ENCODE assay signal across 20 cellular contexts in genomic region chr1:3537359-3537758, GRCh38.
DNase-seq lines count a peak whose midpoint lies in the region; ATAC-seq, FAIRE-seq and TF ChIP-seq lines count a peak whose summit lies in the region.
"Had no signal": no experiment of that assay in that cellular context is flagged by ENCODE, and none has a peak within 500 bp of the region (broad histone marks: within the 10 kb centered on the region; RNA-seq: fewer than 3 reads in every experiment).

No MANE protein-coding gene starts in this region.

- H3K14ac ChIP-seq in IMR-90 (replicated peaks; ENCODE audit: low read depth, low read length) (no peak overlapping the region), H1 (ENCODE audit: insufficient read length) (no peak overlapping the region)

- H2BK20ac ChIP-seq in IMR-90 (ENCODE audit: low read depth, low read length) (no peak overlapping the region), H1 (ENCODE audit: low read length) (no peak overlapping the region)

- no peak overlapping the region for H2BK12ac ChIP-seq in H1 (ENCODE audit: low read depth, low read length)

- in situ Hi-C loops in mammary epithelial cell (cut with MboI; ENCODE audit: low sequenced_read_pairs in 2 of 2) (no loop called here), IMR-90 (cut with MboI; ENCODE audit: low sequenced_read_pairs) (no loop called here)

- H3K4me1 ChIP-seq in breast epithelium (peaks cover 5 to 12% of the 10 kb centered on the region in 2 donors), mammary epithelial cell (ENCODE audit: insufficient read depth, low read length) (peaks cover 26% of the 10 kb centered on the region), IMR-90 (ENCODE audit: control insufficient read depth, insufficient read depth, low read length) (peaks cover 3% of the 10 kb centered on the region), H1 (replicated peaks in 1 of 4; ENCODE audit: control insufficient read depth in 3 of 4, insufficient read depth in 4 of 4, low read length in 3 of 4) (peaks cover 0 to under 1% (median 0%) of the 10 kb centered on the region in 4 experiments; a peak in 2 of 7 replicates)
- H3K4me1 ChIP-seq in CD4-positive, alpha-beta memory T cell (ENCODE audit: insufficient read depth, low read length), result no peaks in the 10 kb centered on the region
- H3K4me1 ChIP-seq: Caco-2 had no signal

- H2BK120ac ChIP-seq in IMR-90 (ENCODE audit: low read depth, low read length) (no peak overlapping the region), H1 (replicated peaks; ENCODE audit: low read depth, low read length) (no peak overlapping the region)

- H3K23ac ChIP-seq in IMR-90 (ENCODE audit: low read depth, low read length) (no peak overlapping the region), H1 (ENCODE audit: insufficient read length) (no peak overlapping the region)

- H3K4ac ChIP-seq in IMR-90 (ENCODE audit: low read depth, low read length) (no peak overlapping the region), H1 (replicated peaks; ENCODE audit: insufficient read length, low read depth, low read length) (no peak overlapping the region)

- H4K5ac ChIP-seq in IMR-90 (ENCODE audit: low read depth, low read length), result no peak overlapping the region
- no peak overlapping the region for H4K5ac ChIP-seq in H1 (ENCODE audit: insufficient read length, low read depth, low read length)

- no peak for FAIRE-seq in H1 (lab: Jason Lieb, UNC)
- FAIRE-seq: A204.1, GM12891 had no signal

- no peak for DNase-seq in breast epithelium (ENCODE audit: low spot score in 2 of 2)
- no peak for DNase-seq in mammary epithelial cell
- DNase-seq in IMR-90, result no peak
- DNase-seq in H1 (ENCODE audit: low read depth in 1 of 2, low spot score in 2 of 2), result no peak
- no peak for DNase-seq in CD4-positive, alpha-beta memory T cell
- DNase-seq in NCI-H1417 treated with DMSO at 0.1 percent for 48 hours (lab: John Stamatoyannopoulos, UW), result no peak
- DNase-seq: C1 segment of cervical spinal cord; Caco-2; CD8-positive, alpha-beta T cell; DMS153; EL; GF-D8; GOT3; H7; HCEC 1CT had no signal

- H3K4me2 ChIP-seq in mammary epithelial cell (ENCODE audit: insufficient read depth, low read depth, low read length) (no peak overlapping the region), IMR-90 (ENCODE audit: low read depth, low read length) (no peak overlapping the region), H1 (ENCODE audit: insufficient read depth in 1 of 2, low read depth in 2 of 2, low read length in 2 of 2) (no peak overlapping the region)

- H4K20me1 ChIP-seq in mammary epithelial cell (ENCODE audit: insufficient read depth, low read length), result no peaks in the 10 kb centered on the region
- no peaks in the 10 kb centered on the region for H4K20me1 ChIP-seq in IMR-90 (ENCODE audit: insufficient read depth, low read length)
- H4K20me1 ChIP-seq in H1 (replicated peaks in 1 of 2; ENCODE audit: control insufficient read depth in 1 of 2, insufficient read depth in 2 of 2, low read length in 2 of 2), result peaks cover 6 to 22% of the 10 kb centered on the region in 2 experiments

- no peak overlapping the region for H3K4me3 Mint-ChIP-seq in CD4-positive, alpha-beta memory T cell
- H3K4me3 Mint-ChIP-seq: B cell; CD8-positive, alpha-beta T cell had no signal

- TF ChIP-seq RAD21 in IMR-90 (IDR thresholded peaks at IDR 0.05; ENCODE audit: low read length), result no peak
- no peak for TF ChIP-seq RAD21 in H1 (IDR thresholded peaks at IDR 0.05 in 1 of 2, conservative IDR thresholded peaks at IDR 0.05 in 1 of 2; ENCODE audit: low read depth in 2 of 2, low read length in 2 of 2)

- ATAC-seq in IMR-90 (ENCODE audit: low read depth) (no peak), HG03159 (IDR thresholded peaks at IDR 0.05; ENCODE audit: unreplicated experiment) (no peak)
- ATAC-seq: CD8-positive, alpha-beta T cell had no signal

- no peaks in the 10 kb centered on the region for H3K27me3 ChIP-seq in breast epithelium
- H3K27me3 ChIP-seq in mammary epithelial cell (ENCODE audit: insufficient read depth, low read length), result no peaks in the 10 kb centered on the region
- no peaks in the 10 kb centered on the region for H3K27me3 ChIP-seq in IMR-90 (ENCODE audit: control insufficient read depth, insufficient read depth, low read length)
- peaks cover 0 to 19% (median 6%) of the 10 kb centered on the region in 4 experiments; a peak in 4 of 7 replicates for H3K27me3 ChIP-seq in H1 (replicated peaks in 1 of 4; ENCODE audit: control insufficient read depth in 3 of 4, extremely low read depth in 1 of 4, insufficient read depth in 3 of 4, low read length in 3 of 4)
- H3K27me3 ChIP-seq in CD4-positive, alpha-beta memory T cell (ENCODE audit: insufficient read depth, low read length), result no peaks in the 10 kb centered on the region

- TF ChIP-seq POLR2A in breast epithelium (IDR thresholded peaks at IDR 0.05) (no peak), IMR-90 (IDR thresholded peaks at IDR 0.05; ENCODE audit: low read depth, low read length) (no peak), H1 (IDR thresholded peaks at IDR 0.05; ENCODE audit: control extremely low read depth in 1 of 2, low read depth in 2 of 2, low read length in 2 of 2) (no peak)

- H2AK5ac ChIP-seq in IMR-90 (ENCODE audit: low read depth, low read length) (no peak overlapping the region), H1 (ENCODE audit: low read depth, low read length) (no peak overlapping the region)

- H3K36me3 Mint-ChIP-seq in CD4-positive, alpha-beta memory T cell, result no peaks in the 10 kb centered on the region
- H3K36me3 Mint-ChIP-seq: CD8-positive, alpha-beta T cell had no signal

- H3K9ac ChIP-seq in mammary epithelial cell (ENCODE audit: insufficient read depth, low read length) (no peak overlapping the region), IMR-90 (ENCODE audit: low read depth, low read length) (no peak overlapping the region), H1 (replicated peaks in 1 of 4; ENCODE audit: extremely low read depth in 1 of 4, low read depth in 3 of 4, low read length in 3 of 4) (no peak overlapping the region)

- H3K9me3 Mint-ChIP-seq in CD4-positive, alpha-beta memory T cell, result no peaks in the 10 kb centered on the region
- H3K9me3 Mint-ChIP-seq: CD8-positive, alpha-beta T cell had no signal

- BruUV-seq in mammary epithelial cell (replicated peaks; lab: Mats Ljungman, UMichigan) (no TSS peak), IMR-90 (replicated peaks; lab: Mats Ljungman, UMichigan) (no TSS peak)

- TF ChIP-seq EP300 in H1 (IDR thresholded peaks at IDR 0.05; ENCODE audit: borderline replicate concordance in 1 of 2, low read depth in 2 of 2, low read length in 2 of 2), result no peak

- H3K9me1 ChIP-seq in IMR-90 (ENCODE audit: insufficient read depth, low read length), result 0 out of 2 replicates have a peak, but pooled peaks cover 2% of the 10 kb centered on the region

- TF ChIP-seq CTCF in breast epithelium (IDR thresholded peaks at IDR 0.05) (no peak), mammary epithelial cell (conservative IDR thresholded peaks at IDR 0.05 in 1 of 2, IDR thresholded peaks at IDR 0.05 in 1 of 2; ENCODE audit: extremely low read depth in 1 of 2, insufficient read depth in 1 of 2, low read depth in 1 of 2, low read length in 2 of 2) (no peak), IMR-90 (conservative IDR thresholded peaks at IDR 0.05; ENCODE audit: low read depth, low read length) (no peak), H1 (IDR thresholded peaks at IDR 0.05; ENCODE audit: control extremely low read depth in 1 of 3, insufficient read depth in 1 of 3, low read depth in 1 of 3, low read length in 3 of 3) (no peak)

- dilution Hi-C loops in mammary epithelial cell (cut with HindIII; ENCODE audit: low sequenced_read_pairs) (loop anchor here (5.0 kb wide), 1 partner anchor 65 kb away; no protein-coding TSS in a partner anchor), IMR-90 (cut with HindIII; ENCODE audit: low sequenced_read_pairs, unreplicated experiment) (no loop called here)

- no peaks in the 10 kb centered on the region for H3K4me1 Mint-ChIP-seq in CD4-positive, alpha-beta memory T cell

- H3K27ac ChIP-seq in breast epithelium (peak overlapping the region; percentile 11 to 55), mammary epithelial cell (ENCODE audit: insufficient read depth, low read depth, low read length) (no peak overlapping the region), IMR-90 (ENCODE audit: insufficient read depth, low read length) (no peak overlapping the region), H1 (ENCODE audit: low read depth, low read length) (no peak overlapping the region)
- H3K27ac ChIP-seq in CD4-positive, alpha-beta memory T cell (ENCODE audit: low read depth, low read length), result no peak overlapping the region
- H3K27ac ChIP-seq: 22Rv1 had no signal

- H2BK5ac ChIP-seq in IMR-90 (ENCODE audit: low read depth, low read length, poor library complexity, severe bottlenecking), result no peak overlapping the region
- H2BK5ac ChIP-seq in H1 (ENCODE audit: low read depth, low read length), result no peak overlapping the region

- H3K9me3 ChIP-seq in breast epithelium (no peaks in the 10 kb centered on the region), mammary epithelial cell (replicated peaks; ENCODE audit: insufficient read depth, low read length) (no peaks in the 10 kb centered on the region), IMR-90 (ENCODE audit: control insufficient read depth, insufficient read depth, low read length) (no peaks in the 10 kb centered on the region; the same call in 1 of the 2 replicates), H1 (ENCODE audit: insufficient read depth in 2 of 2, low read depth in 1 of 2, low read length in 1 of 2) (no peaks in the 10 kb centered on the region)
- no peaks in the 10 kb centered on the region for H3K9me3 ChIP-seq in CD4-positive, alpha-beta memory T cell (ENCODE audit: control insufficient read depth in 1 of 2, low read length in 2 of 2)
- H3K9me3 ChIP-seq: Caco-2 had no signal

- H4K8ac ChIP-seq in IMR-90 (ENCODE audit: low read depth in 2 of 2, low read length in 2 of 2), result no peak overlapping the region
- peak overlapping the region; percentile 68; the same call in 1 of the 2 replicates for H4K8ac ChIP-seq in H1 (ENCODE audit: extremely low read depth, insufficient read depth, low read length)

- H3K56ac ChIP-seq in IMR-90 (ENCODE audit: extremely low read depth, insufficient read depth, low read length), result no peak overlapping the region
- H3K56ac ChIP-seq in H1 (replicated peaks; ENCODE audit: insufficient read length, low read depth, low read length), result no peak overlapping the region

- H2AFZ ChIP-seq in mammary epithelial cell (ENCODE audit: low read depth, low read length) (no peak overlapping the region), IMR-90 (replicated peaks; ENCODE audit: low read length, poor library complexity) (peak overlapping the region; percentile 43), H1 (ENCODE audit: low read length) (no peak overlapping the region)

- no peaks in the 10 kb centered on the region for H3K23me2 ChIP-seq in H1 (ENCODE audit: low read depth, low read length)

- H3K79me1 ChIP-seq in IMR-90 (ENCODE audit: low read depth in 1 of 2, low read length in 2 of 2), result no peaks in the 10 kb centered on the region
- H3K79me1 ChIP-seq in H1 (ENCODE audit: low read depth, low read length), result no peaks in the 10 kb centered on the region

- H3K18ac ChIP-seq in IMR-90 (ENCODE audit: low read depth, low read length), result no peak overlapping the region
- no peak overlapping the region for H3K18ac ChIP-seq in H1 (ENCODE audit: extremely low read depth, low read length)

- H3K36me3 ChIP-seq in breast epithelium (no peaks in the 10 kb centered on the region), mammary epithelial cell (ENCODE audit: insufficient read depth, low read length) (no peaks in the 10 kb centered on the region), IMR-90 (ENCODE audit: control insufficient read depth, insufficient read depth, low read length) (no peaks in the 10 kb centered on the region), H1 (ENCODE audit: control insufficient read depth in 2 of 4, insufficient read depth in 4 of 4, low read length in 3 of 4) (no peaks in the 10 kb centered on the region)
- H3K36me3 ChIP-seq in CD4-positive, alpha-beta memory T cell (ENCODE audit: insufficient read depth, low read length), result no peaks in the 10 kb centered on the region

- H4K91ac ChIP-seq in IMR-90 (ENCODE audit: insufficient read depth, low read depth, low read length) (no peak overlapping the region), H1 (replicated peaks; ENCODE audit: insufficient read length, low read length) (no peak overlapping the region)

- H3K4me3 ChIP-seq in breast epithelium (no peak overlapping the region), mammary epithelial cell (replicated peaks in 1 of 3; ENCODE audit: insufficient read depth in 1 of 3, low read depth in 2 of 3, low read length in 3 of 3) (no peak overlapping the region), IMR-90 (ENCODE audit: insufficient read depth, low read depth, low read length) (no peak overlapping the region), H1 (ENCODE audit: extremely low read depth in 1 of 4, insufficient read depth in 2 of 4, low read depth in 3 of 4, low read length in 4 of 4) (no peak overlapping the region)
- no peak overlapping the region for H3K4me3 ChIP-seq in CD4-positive, alpha-beta memory T cell (ENCODE audit: low read length in 2 of 2)

- CTCF ChIA-PET in mammary epithelial cell (lab: Charles Lee; ENCODE audit: low non-redundant PET), result no interaction called here
- CTCF ChIA-PET in IMR-90 (lab: Yijun Ruan, JAX), result no interaction called here
- CTCF ChIA-PET in H1 (lab: Charles Lee; ENCODE audit: partially characterized antibody), result interaction anchor here (1.2 to 7.2 kb wide), 6 partner anchors 11 to 85 kb away, joined by 3 to 34 read pairs (median 6); no protein-coding TSS in a partner anchor
- CTCF ChIA-PET in CD4-positive, alpha-beta memory T cell (lab: Charles Lee; ENCODE audit: partially characterized antibody), result no interaction called here

- H3K27me3 Mint-ChIP-seq in CD4-positive, alpha-beta memory T cell, result no peaks in the 10 kb centered on the region
- H3K27me3 Mint-ChIP-seq: B cell had no signal

- H2BK15ac ChIP-seq in IMR-90 (ENCODE audit: low read depth, low read length) (no peak overlapping the region), H1 (ENCODE audit: low read length) (no peak overlapping the region)

- POLR2A ChIA-PET in IMR-90 (lab: Charles Lee; ENCODE audit: unreplicated experiment) (no interaction called here), H1 (lab: Charles Lee; ENCODE audit: partially characterized antibody) (no interaction called here)
- POLR2A ChIA-PET in CD4-positive, alpha-beta memory T cell (lab: Charles Lee; ENCODE audit: partially characterized antibody), result no interaction called here

- H2AK9ac ChIP-seq in IMR-90 (replicated peaks; ENCODE audit: low read depth, low read length, poor library complexity), result no peak overlapping the region

- intact Hi-C loops in breast epithelium (cut with DNase I; ENCODE audit: low total_unique reads) (no loop called here), mammary epithelial cell (cut with micrococcal nuclease) (no loop called here), IMR-90 (cut with micrococcal nuclease) (no loop called here)
- intact Hi-C loops in CD4-positive, alpha-beta memory T cell (cut with micrococcal nuclease), result no loop called here

- peak overlapping the region in 1 of 7 donors; percentile 75 for H3K27ac Mint-ChIP-seq in CD4-positive, alpha-beta memory T cell
- H3K27ac Mint-ChIP-seq: B cell; CD8-positive, alpha-beta T cell had no signal

- WGBS in mammary epithelial cell (ENCODE audit: low coverage, missing lambda C conversion rate), result 86% methylated on average over 14 of the region's 16 CpGs
- 87% methylated on average over 6 of the region's 16 CpGs; no CpG with 5 or more reads in 1 of the 2 experiments for WGBS in IMR-90 (ENCODE audit: extremely low coverage in 2 of 2, insufficient read length in 1 of 2), 2 experiments
- WGBS in H1 (ENCODE audit: extremely low coverage in 1 of 2, insufficient coverage in 1 of 2, insufficient read length in 1 of 2, insufficient replicate concordance in 2 of 2, low coverage in 1 of 2, low lambda C conversion rate in 2 of 2, missing lambda C conversion rate in 1 of 2), 2 experiments, result 91% methylated on average over 16 of the region's 16 CpGs; no CpG with 5 or more reads in 1 of the 2 experiments

- no peaks in the 10 kb centered on the region for H3K79me2 ChIP-seq in mammary epithelial cell (ENCODE audit: insufficient read depth, low read length)
- H3K79me2 ChIP-seq in H1 (ENCODE audit: control insufficient read depth in 1 of 2, insufficient read depth in 2 of 2, low read length in 2 of 2), result no peaks in the 10 kb centered on the region

Comparison
In these comparisons a context has a peak if more than half of its experiments do, and no peak if none do; other contexts are left out.
1. H3K27ac ChIP-seq: peak in breast epithelium (2 of 2); none in mammary epithelial cell (single experiment), IMR-90 (single experiment), H1 (single experiment) and CD4-positive, alpha-beta memory T cell (single experiment).